In the genomic region with DNA sequence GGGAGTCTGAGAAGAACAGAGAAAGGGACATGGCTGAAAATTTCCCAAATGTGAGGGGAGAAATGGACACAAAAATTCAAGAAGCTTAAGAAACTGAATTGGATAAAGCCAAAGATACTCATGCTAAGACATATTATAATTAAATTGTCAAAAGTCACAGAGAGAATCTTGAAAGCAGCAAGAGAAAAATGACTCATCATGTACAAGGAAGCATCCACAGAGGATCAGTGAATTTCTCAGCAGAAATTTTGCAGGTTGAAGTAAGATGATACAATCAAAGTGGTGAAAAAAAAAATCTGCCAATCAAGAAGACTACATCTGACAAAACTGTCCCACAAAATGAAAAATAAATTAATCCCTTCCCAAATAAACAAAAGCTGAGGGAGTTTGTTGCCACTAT, we compare ENCODE assay signal across 14 cellular contexts.
"Had no signal": no experiment of that assay in that cellular context is flagged by ENCODE, and none has a peak within 500 bp of the region (broad histone marks: within the 10 kb centered on the region; RNA-seq: fewer than 3 reads in every experiment).

No MANE protein-coding gene starts in this region.

- H3K27ac ChIP-seq: psoas muscle, sigmoid colon, skin epidermis, upper lobe of right lung, vagina had no signal

- H3K4me3 ChIP-seq: psoas muscle, sigmoid colon, skin epidermis, tibial artery, upper lobe of right lung, vagina had no signal

- H3K9me3 ChIP-seq: psoas muscle, sigmoid colon, tibial artery, upper lobe of right lung, vagina had no signal

- ATAC-seq: left lobe of liver; naive thymus-derived CD4-positive, alpha-beta T cell; psoas muscle; upper lobe of right lung had no signal

- DNase-seq: dermis blood vessel endothelial cell; foreskin melanocyte; hippocampal formation; mammary epithelial cell; nephron progenitor cell; psoas muscle; sigmoid colon; stimulated activated naive CD4-positive, alpha-beta T cell; tibial artery; upper lobe of right lung had no signal

- H3K27ac Mint-ChIP-seq: nephron progenitor cell had no signal

- H3K36me3 ChIP-seq: sigmoid colon, tibial artery, upper lobe of right lung, vagina had no signal

- H3K4me3 Mint-ChIP-seq: nephron progenitor cell had no signal

- H3K4me1 ChIP-seq: upper lobe of right lung, vagina had no signal

- H3K27me3 ChIP-seq: sigmoid colon, tibial artery, vagina had no signal
